ENCODE assay signal across 22 cellular contexts in the genomic region with DNA sequence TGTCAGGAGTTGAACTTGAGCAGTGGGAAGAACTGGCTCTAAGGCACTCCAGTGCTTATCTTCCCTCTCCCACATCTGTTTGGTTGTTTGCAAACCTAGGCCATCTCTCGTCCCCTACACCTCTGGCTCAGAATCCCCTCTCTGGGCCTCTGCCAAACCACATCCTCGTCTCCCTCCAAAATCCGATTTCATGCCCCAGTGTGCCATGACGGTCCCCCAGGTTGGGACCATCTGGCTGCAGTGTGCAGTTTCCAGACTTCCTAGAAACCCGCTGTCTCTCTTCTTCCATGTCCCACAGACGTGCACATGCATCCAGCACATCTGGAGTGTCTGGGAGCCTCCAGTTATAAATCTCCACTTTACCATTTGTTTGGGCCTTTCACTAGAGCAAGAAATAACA.
"Had no signal": no experiment of that assay in that cellular context is flagged by ENCODE, and none has a peak within 500 bp of the region (broad histone marks: within the 10 kb centered on the region; RNA-seq: fewer than 3 reads in every experiment).

No MANE protein-coding gene starts in this region.

- DNase-seq: cortex of kidney; effector memory CD8-positive, alpha-beta T cell; hypothalamus; immature natural killer cell; left ventricle myocardium superior; lower lobe of right lung; natural killer cell; nucleus accumbens; stimulated activated CD4-positive, alpha-beta T cell treated with anti-CD3 and anti-CD28 coated beads, Interleukin-12 subunit alpha, Interleukin-12 subunit beta, amount 100 ng/mL, for 4 hours; stimulated activated CD4-positive, alpha-beta T cell treated with anti-CD3 and anti-CD28 coated beads, Interleukin-1b, Interleukin-23, amount 100 ng/mL, for 48 hours; stimulated activated CD4-positive, alpha-beta T cell treated with anti-CD3 and anti-CD28 coated beads, Interleukin-4, amount 100 ng/mL, for 1 hour; stimulated activated CD8-positive, alpha-beta memory T cell treated with anti-CD3 and anti-CD28 coated beads, Interleukin-4, amount 100 ng/mL, for 48 hours; stimulated activated naive CD4-positive, alpha-beta T cell; stimulated activated naive CD8-positive, alpha-beta T cell treated with anti-CD3 and anti-CD28 coated beads, Interleukin-15, amount 100 ng/mL, for 72 hours; transverse colon; upper lobe of right lung; uterus had no signal

- H3K4me1 ChIP-seq: neural progenitor cell, prostate gland, right atrium auricular region, suprapubic skin, transverse colon, uterus had no signal

- H3K27me3 Mint-ChIP-seq: effector memory CD8-positive, alpha-beta T cell; stimulated activated naive CD8-positive, alpha-beta T cell treated with anti-CD3 and anti-CD28 coated beads, Interleukin-15, amount 100 ng/mL, for 72 hours had no signal

- H3K27ac ChIP-seq: lower lobe of right lung, neural progenitor cell, prostate gland, right atrium auricular region, suprapubic skin, transverse colon, upper lobe of right lung, uterus had no signal

- H3K27ac Mint-ChIP-seq: effector memory CD8-positive, alpha-beta T cell; immature natural killer cell; natural killer cell; neural progenitor cell had no signal

- H3K4me3 ChIP-seq: lower lobe of right lung, neural progenitor cell, prostate gland, right atrium auricular region, smooth muscle cell, suprapubic skin, transverse colon, upper lobe of right lung, uterus had no signal

- H3K4me3 Mint-ChIP-seq: effector memory CD8-positive, alpha-beta T cell; immature natural killer cell; natural killer cell; neural progenitor cell; stimulated activated naive CD8-positive, alpha-beta T cell treated with anti-CD3 and anti-CD28 coated beads, Interleukin-15, amount 100 ng/mL, for 72 hours had no signal

- H3K36me3 Mint-ChIP-seq: immature natural killer cell, natural killer cell, neural progenitor cell had no signal

- H3K36me3 ChIP-seq: lower lobe of right lung, neural progenitor cell, prostate gland, right atrium auricular region, suprapubic skin, transverse colon, upper lobe of right lung, uterus had no signal

- H3K9me3 ChIP-seq: lower lobe of right lung, prostate gland, right atrium auricular region, suprapubic skin, transverse colon, upper lobe of right lung, uterus had no signal

- H3K27me3 ChIP-seq: neural progenitor cell, right atrium auricular region, suprapubic skin, transverse colon, upper lobe of right lung, uterus had no signal

- H3K4me1 Mint-ChIP-seq: immature natural killer cell; natural killer cell; neural progenitor cell; stimulated activated naive CD8-positive, alpha-beta T cell treated with anti-CD3 and anti-CD28 coated beads, Interleukin-15, amount 100 ng/mL, for 72 hours had no signal

- H3K9me3 Mint-ChIP-seq: natural killer cell, neural progenitor cell had no signal
